Comparison of ENCODE assay signal across 8 cellular contexts in the genomic region with DNA sequence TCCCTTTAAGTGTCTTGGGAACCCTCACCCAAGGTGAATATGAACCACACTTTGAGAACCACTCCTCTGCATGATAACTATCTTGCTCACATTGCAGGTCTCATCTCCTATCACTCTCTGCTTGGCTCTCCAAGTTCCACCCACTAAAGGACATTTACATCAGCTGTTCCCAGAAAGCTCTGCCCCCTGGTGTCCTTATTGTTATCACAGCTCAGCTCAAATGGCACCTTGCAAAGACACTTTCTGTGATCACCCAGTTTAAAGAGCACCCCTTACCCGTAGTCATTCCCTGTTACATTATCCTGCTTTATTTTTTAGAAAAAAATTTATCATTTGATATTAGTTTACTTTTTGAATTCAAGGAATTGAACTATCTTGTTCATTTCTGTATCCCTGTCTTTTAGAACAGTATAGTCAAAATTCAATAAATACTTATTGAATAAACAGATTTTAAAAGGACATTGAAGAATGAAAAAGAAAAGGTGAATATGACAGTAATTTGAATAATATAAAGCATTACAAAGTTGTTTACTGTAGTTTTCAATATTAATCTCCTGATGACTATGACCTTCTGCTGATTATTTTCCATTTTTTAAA. TPM values are rescaled to one million over a fixed set of nuclear protein-coding genes. Genes with fewer than 3 reads are reported as not detected.
DNase-seq lines count a peak whose midpoint lies in the region; ATAC-seq and TF ChIP-seq lines count a peak whose summit lies in the region.

No MANE protein-coding gene starts in this region.

- H3K23me2 ChIP-seq in H9 (ENCODE audit: insufficient read length, low read depth, low read length, poor library complexity, severe bottlenecking): no peaks in the 10 kb centered on the region

- no peak overlapping the region for H3K18ac ChIP-seq in H9 (ENCODE audit: insufficient read length, low read depth, low read length)

- H3K56ac ChIP-seq in H9 (ENCODE audit: insufficient read length, low read depth, low read length): no peak overlapping the region

- H3K4me2 ChIP-seq in H9 (ENCODE audit: insufficient read depth, insufficient read length, low read length): no peak overlapping the region

- H3K4me1 Mint-ChIP-seq in H9 (peaks cover 40 to 43% of the 10 kb centered on the region in 2 experiments), progenitor cell of endocrine pancreas (ENCODE audit: low read depth) (peaks cover 18% of the 10 kb centered on the region), mesothelial cell of epicardium (peaks cover 10% of the 10 kb centered on the region)

- H2BK12ac ChIP-seq in H9 (ENCODE audit: insufficient read length, low read depth, low read length): no peak overlapping the region

- H3K79me2 ChIP-seq in H9 (ENCODE audit: insufficient read depth, low read length): no peaks in the 10 kb centered on the region; the same call in 1 of the 2 replicates

- WGBS in H9 (ENCODE audit: extremely low coverage, insufficient read length, low lambda C conversion rate): no CpG with 5 or more reads among the region's 1 CpG

- no peaks in the 10 kb centered on the region for H4K20me1 ChIP-seq in H9 (ENCODE audit: control insufficient read depth, insufficient read depth, insufficient read length)

- H3T11ph ChIP-seq in H9 (ENCODE audit: low read length): no peak overlapping the region

- no peaks in the 10 kb centered on the region for H3K9me3 ChIP-seq in H9 (ENCODE audit: control insufficient read depth, low read depth, low read length)

- H3K4me3 Mint-ChIP-seq in H9 (no peak overlapping the region), progenitor cell of endocrine pancreas (ENCODE audit: low read depth) (no peak overlapping the region), mesothelial cell of epicardium (no peak overlapping the region)

- H2AFZ ChIP-seq in H9 (ENCODE audit: low read length): no peak overlapping the region

- no peak overlapping the region for H2BK20ac ChIP-seq in H9 (ENCODE audit: low read depth, low read length, poor library complexity, severe bottlenecking)

- H3K9me3 Mint-ChIP-seq in H9 (peaks cover 4 to 12% of the 10 kb centered on the region in 2 experiments), progenitor cell of endocrine pancreas (ENCODE audit: low read depth) (peaks cover 12% of the 10 kb centered on the region), mesothelial cell of epicardium (peaks cover 22% of the 10 kb centered on the region)

- H4K91ac ChIP-seq in H9 (ENCODE audit: insufficient read length, low read depth, low read length): no peak overlapping the region

- peaks cover 18% of the 10 kb centered on the region for H3K4me1 ChIP-seq in H9 (ENCODE audit: insufficient read depth, low read length)

- H3K4ac ChIP-seq in H9 (ENCODE audit: low read depth, low read length): no peak overlapping the region

- peak; percentile 26 for DNase-seq in GM06990 (ENCODE audit: extremely low read depth, insufficient read length)
- peak; percentile 81 for DNase-seq in H9
- peak; percentile 31 for DNase-seq in NCI-H460 (ENCODE audit: extremely low read depth, low read depth)
- peak; percentile 37 for DNase-seq in activated CD8-positive, alpha-beta memory T cell treated with anti-CD3 and anti-CD28 coated beads, Interleukin-2, amount 50 U/mL, for 4 hours
- peak; percentile 57 for DNase-seq in fibroblast of mammary gland (ENCODE audit: low read depth)
- no peak for DNase-seq in progenitor cell of endocrine pancreas (ENCODE audit: low spot score, unreplicated experiment)
- no peak for DNase-seq in mesothelial cell of epicardium (ENCODE audit: low spot score in 2 of 2, unreplicated experiment in 2 of 2)

- peaks cover 6 to 13% (median 7%) of the 10 kb centered on the region in 3 experiments; a peak in 6 of 7 replicates for H3K36me3 Mint-ChIP-seq in H9 (ENCODE audit: insufficient read depth in 1 of 3, low read depth in 3 of 3)
- H3K36me3 Mint-ChIP-seq in progenitor cell of endocrine pancreas (ENCODE audit: insufficient read depth): peaks cover 2% of the 10 kb centered on the region
- H3K36me3 Mint-ChIP-seq in mesothelial cell of epicardium: peaks cover 3% of the 10 kb centered on the region

- TF ChIP-seq CTCF in GM06990 (IDR thresholded peaks at IDR 0.05; ENCODE audit: insufficient read depth, low read length, poor library complexity, severe bottlenecking) (peak; percentile 66), H9 (conservative IDR thresholded peaks at IDR 0.05) (peak; percentile 80), fibroblast of mammary gland (conservative IDR thresholded peaks at IDR 0.05; ENCODE audit: control insufficient read depth, insufficient read depth, low read depth, low read length) (peak; percentile 60), progenitor cell of endocrine pancreas (IDR thresholded peaks at IDR 0.05; ENCODE audit: unreplicated experiment) (peak; percentile 62), mesothelial cell of epicardium (IDR thresholded peaks at IDR 0.05; ENCODE audit: unreplicated experiment) (no peak)

- no peak overlapping the region for H3K27ac ChIP-seq in H9 (ENCODE audit: insufficient read length, low read depth, low read length)

- no peaks in the 10 kb centered on the region for H3K36me3 ChIP-seq in GM06990 (ENCODE audit: control insufficient read depth, insufficient read depth, low read length)

- H3K23ac ChIP-seq in H9 (ENCODE audit: insufficient read length, low read depth, low read length): no peak overlapping the region

- H3K27me3 Mint-ChIP-seq in H9 (ENCODE audit: low read depth): no peaks in the 10 kb centered on the region
- H3K27me3 Mint-ChIP-seq in progenitor cell of endocrine pancreas: no peaks in the 10 kb centered on the region
- no peaks in the 10 kb centered on the region for H3K27me3 Mint-ChIP-seq in mesothelial cell of epicardium (ENCODE audit: low read depth)

- H2AK5ac ChIP-seq in H9 (ENCODE audit: insufficient read length, low read length): no peak overlapping the region

- no peak overlapping the region for H3K9ac ChIP-seq in H9 (ENCODE audit: extremely low read depth, insufficient read length, low read length)

- no peak overlapping the region for H2BK120ac ChIP-seq in H9 (ENCODE audit: low read depth, low read length, poor library complexity, severe bottlenecking)

- H4K8ac ChIP-seq in H9 (replicated peaks; ENCODE audit: insufficient read length, low read depth, low read length): no peak overlapping the region

- no peak overlapping the region for H3K14ac ChIP-seq in H9 (ENCODE audit: insufficient read depth, low read length)

- no peak overlapping the region for H3K4me3 ChIP-seq in GM06990 (replicated peaks; ENCODE audit: low read depth, low read length)
- H3K4me3 ChIP-seq in fibroblast of mammary gland (ENCODE audit: control insufficient read depth, low read depth, low read length): no peak overlapping the region

- H2BK5ac ChIP-seq in H9 (ENCODE audit: insufficient read length, low read length): no peak overlapping the region

- H3K27me3 ChIP-seq in GM06990 (replicated peaks; ENCODE audit: control insufficient read depth, insufficient read depth, low read length) (no peaks in the 10 kb centered on the region), H9 (ENCODE audit: insufficient read depth, low read length) (no peaks in the 10 kb centered on the region)

- H4K5ac ChIP-seq in H9 (ENCODE audit: insufficient read length, low read depth, low read length): no peak overlapping the region

- H3K27ac Mint-ChIP-seq in H9 (no peak overlapping the region), progenitor cell of endocrine pancreas (no peak overlapping the region), mesothelial cell of epicardium (no peak overlapping the region)

- H2BK15ac ChIP-seq in H9 (ENCODE audit: low read depth, low read length): no peak overlapping the region

- H3K79me1 ChIP-seq in H9 (ENCODE audit: insufficient read depth, low read depth, low read length, poor library complexity, severe bottlenecking): no peaks in the 10 kb centered on the region

- no peak for ATAC-seq in GM19397 (IDR thresholded peaks at IDR 0.05; ENCODE audit: unreplicated experiment)

RNA-seq across cellular contexts. Expression of a gene that starts 20.5 kb away (rescaled TPM):
- total RNA-seq in H9 (2021) (1.3 and 1.9 TPM in 2 replicates), progenitor cell of endocrine pancreas (1.2 and 1.7 TPM in 2 replicates), mesothelial cell of epicardium (0.07 to 0.09 TPM (median 0.09 TPM) in 3 replicates)
- not detected in 2 replicates for total RNA-seq in NCI-H460 (2014; rRNA removed; shearing (Covaris generic))
- not detected in 2 replicates for polyA plus RNA-seq in NCI-H460 (2014; cell fraction: nucleus; rRNA removed)

Comparison
In these comparisons a context has a peak if more than half of its experiments do, and no peak if none do; other contexts are left out.
1. DNase-seq: peak in GM06990 (single experiment), H9 (single experiment), NCI-H460 (single experiment), activated CD8-positive, alpha-beta memory T cell treated with anti-CD3 and anti-CD28 coated beads, Interleukin-2, amount 50 U/mL, for 4 hours (single experiment) and fibroblast of mammary gland (single experiment); none in progenitor cell of endocrine pancreas (single experiment) and mesothelial cell of epicardium (0 of 2).